1 cellular context compared by ENCODE assay signal in genomic region chr4:38024203-38024504, GRCh38.
TF ChIP-seq lines count a peak whose summit lies in the region.

No MANE protein-coding gene starts in this region.

TF ChIP-seq in K562, 482 proteins besides CTCF, POLR2A, EP300 and RAD21 (continued from another document):
- peak; percentile 49 for TF ChIP-seq CBFA2T2 (conservative IDR thresholded peaks at IDR 0.05)
- TF ChIP-seq PBX2 (CRISPR knock-in tag; IDR thresholded peaks at IDR 0.05; ENCODE audit: low read depth) = no peak
- peak; percentile 75 for TF ChIP-seq PBX2 (tag; conservative IDR thresholded peaks at IDR 0.05; ENCODE audit: low read depth)
- TF ChIP-seq NFIC (IDR thresholded peaks at IDR 0.05) = peak; percentile 61
